8 cellular contexts compared by ENCODE assay signal in the genomic region with DNA sequence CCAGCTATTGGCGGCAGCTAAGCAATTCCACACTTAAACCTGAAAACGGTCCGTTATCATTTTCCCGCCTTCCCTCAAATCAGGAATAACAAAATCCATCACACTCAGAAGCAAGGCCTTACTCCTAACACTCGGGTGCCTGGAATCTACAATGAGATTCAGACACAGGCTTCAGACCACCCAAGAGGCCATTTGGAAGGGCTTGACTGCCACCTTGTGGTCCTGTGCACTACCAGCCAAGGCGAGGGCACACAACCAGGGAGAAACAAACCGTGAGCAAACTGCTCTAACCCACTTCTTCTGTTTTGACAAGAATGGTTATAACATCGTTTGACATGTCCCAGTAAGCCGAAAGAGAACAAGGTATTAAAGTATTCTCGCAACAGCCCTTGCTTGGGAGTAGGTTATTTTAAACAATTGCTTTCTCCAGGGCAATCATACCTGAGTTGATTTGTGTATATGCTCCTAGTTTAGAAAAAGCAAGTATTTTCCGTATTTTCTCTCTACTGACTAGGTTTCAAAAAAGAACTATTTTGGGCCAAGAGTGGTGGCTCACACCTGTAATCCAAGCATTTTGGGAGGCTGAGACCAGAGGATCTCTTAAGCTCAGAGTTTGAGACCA. TPM values are rescaled to one million over a fixed set of nuclear protein-coding genes. Genes with fewer than 3 reads are reported as not detected.
DNase-seq lines count a peak whose midpoint lies in the region; ATAC-seq, FAIRE-seq and TF ChIP-seq lines count a peak whose summit lies in the region.

No MANE protein-coding gene starts in this region.

- no peak overlapping the region for H3K4me3 Mint-ChIP-seq in activated CD8-positive, alpha-beta memory T cell treated with anti-CD3 and anti-CD28 coated beads, Interleukin-2, amount 10 ng/mL, durations not matched to agents 7 days and 5 days
- H3K4me3 Mint-ChIP-seq in osteocyte (ENCODE audit: unreplicated experiment) = no peak overlapping the region
- no peak overlapping the region for H3K4me3 Mint-ChIP-seq in T-helper 17 cell

- H3K27ac ChIP-seq in A673 (ENCODE audit: low read depth, low read length, poor library complexity, severe bottlenecking) = no peak overlapping the region

- peaks cover 4% of the 10 kb centered on the region for H3K36me3 Mint-ChIP-seq in activated CD8-positive, alpha-beta memory T cell treated with anti-CD3 and anti-CD28 coated beads, Interleukin-2, amount 10 ng/mL, durations not matched to agents 7 days and 5 days
- H3K36me3 Mint-ChIP-seq in osteocyte (ENCODE audit: unreplicated experiment) = peaks cover 7% of the 10 kb centered on the region
- no peaks in the 10 kb centered on the region for H3K36me3 Mint-ChIP-seq in T-helper 17 cell (ENCODE audit: low read depth)

- H3K36me3 ChIP-seq in A673 (ENCODE audit: insufficient read depth, low read length, poor library complexity, severe bottlenecking) = no peaks in the 10 kb centered on the region

- FAIRE-seq in GM12891 (lab: Jason Lieb, UNC) = peak; percentile 85

- no TSS peak for BruUV-seq in A673 (replicated peaks; lab: Mats Ljungman, UMichigan)

- H3K27ac Mint-ChIP-seq in activated CD8-positive, alpha-beta memory T cell treated with anti-CD3 and anti-CD28 coated beads, Interleukin-2, amount 10 ng/mL, durations not matched to agents 7 days and 5 days = no peak overlapping the region
- no peak overlapping the region for H3K27ac Mint-ChIP-seq in osteocyte (ENCODE audit: unreplicated experiment)
- H3K27ac Mint-ChIP-seq in T-helper 17 cell = no peak overlapping the region

- TF ChIP-seq CTCF in A673 (conservative IDR thresholded peaks at IDR 0.05; ENCODE audit: low read depth, low read length) = peak; percentile 68
- TF ChIP-seq CTCF in foreskin fibroblast (IDR thresholded peaks at IDR 0.05; ENCODE audit: low read depth, low read length) = peak; percentile 84
- peak; percentile 87 for TF ChIP-seq CTCF in osteocyte (IDR thresholded peaks at IDR 0.05)

- CTCF ChIA-PET in A673 (lab: Charles Lee) = no interaction called here
- CTCF ChIA-PET in activated CD8-positive, alpha-beta memory T cell treated with anti-CD3 and anti-CD28 coated beads, Interleukin-2, amount 10 ng/mL, durations not matched to agents 7 days and 5 days (lab: Charles Lee) = interaction anchor here (0.7 to 1.9 kb wide), 4 partner anchors 12 to 79 kb away, joined by 3 to 4 read pairs (median 3); no protein-coding TSS in a partner anchor

- DNase-seq in A673 (ENCODE audit: low spot score) (peak; percentile 67), GM12891 (ENCODE audit: insufficient read length, low spot score) (peak; percentile 13), NCI-H510A treated with DMSO at 0.1 percent for 48 hours (lab: John Stamatoyannopoulos, UW) (peak; percentile 12), foreskin fibroblast (peak; percentile 31 to 73), osteocyte (ENCODE audit: extremely low spot score, unreplicated experiment) (no peak), T-helper 17 cell (no peak)
- DNase-seq in activated CD8-positive, alpha-beta memory T cell treated with anti-CD3 and anti-CD28 coated beads, Interleukin-2, amount 10 ng/mL, durations not matched to agents 7 days and 5 days = peak; percentile 65

- intact Hi-C loops in A673 (cut with micrococcal nuclease; ENCODE audit: unreplicated experiment) = loop anchor here (5.0 kb wide), 2 partner anchors 70 to 95 kb away; no protein-coding TSS in a partner anchor

- H3K4me1 ChIP-seq in A673 (ENCODE audit: insufficient read depth, low read length, poor library complexity, severe bottlenecking) = no peaks in the 10 kb centered on the region

- POLR2A ChIA-PET in A673 (lab: Charles Lee; ENCODE audit: low non-redundant PET) = no interaction called here

- no peaks in the 10 kb centered on the region for H3K9me3 ChIP-seq in A673 (ENCODE audit: low read depth, low read length, poor library complexity, severe bottlenecking)
- no peaks in the 10 kb centered on the region for H3K9me3 ChIP-seq in T-helper 17 cell (ENCODE audit: control insufficient read depth, low read length, poor library complexity, severe bottlenecking)

- H3K9me3 Mint-ChIP-seq in activated CD8-positive, alpha-beta memory T cell treated with anti-CD3 and anti-CD28 coated beads, Interleukin-2, amount 10 ng/mL, durations not matched to agents 7 days and 5 days (ENCODE audit: low read depth) = no peaks in the 10 kb centered on the region
- no peaks in the 10 kb centered on the region for H3K9me3 Mint-ChIP-seq in osteocyte (ENCODE audit: unreplicated experiment)

- H3K4me3 ChIP-seq in A673 (ENCODE audit: low read depth, low read length, poor library complexity, severe bottlenecking) (no peak overlapping the region), foreskin fibroblast (ENCODE audit: low read depth in 1 of 2, low read length in 2 of 2) (no peak overlapping the region)

- TF ChIP-seq POLR2A in GM12891 (IDR thresholded peaks at IDR 0.05; ENCODE audit: low read depth, low read length) = no peak

- peak; percentile 79 for ATAC-seq in HG02885 (IDR thresholded peaks at IDR 0.05; ENCODE audit: poor library complexity, unreplicated experiment)
- ATAC-seq in activated CD8-positive, alpha-beta memory T cell treated with anti-CD3 and anti-CD28 coated beads, Interleukin-2, amount 10 ng/mL, durations not matched to agents 7 days and 5 days = peak; percentile 77
- ATAC-seq in T-helper 17 cell = no peak

- H3K27me3 Mint-ChIP-seq in activated CD8-positive, alpha-beta memory T cell treated with anti-CD3 and anti-CD28 coated beads, Interleukin-2, amount 10 ng/mL, durations not matched to agents 7 days and 5 days = peaks cover 22% of the 10 kb centered on the region
- H3K27me3 Mint-ChIP-seq in osteocyte (ENCODE audit: unreplicated experiment) = peaks cover 41% of the 10 kb centered on the region
- peaks cover 24% of the 10 kb centered on the region for H3K27me3 Mint-ChIP-seq in T-helper 17 cell

- no peaks in the 10 kb centered on the region for H3K27me3 ChIP-seq in A673 (replicated peaks; ENCODE audit: insufficient read depth, low read depth, low read length, poor library complexity)

- H3K4me1 Mint-ChIP-seq in activated CD8-positive, alpha-beta memory T cell treated with anti-CD3 and anti-CD28 coated beads, Interleukin-2, amount 10 ng/mL, durations not matched to agents 7 days and 5 days = no peaks in the 10 kb centered on the region
- H3K4me1 Mint-ChIP-seq in osteocyte (ENCODE audit: unreplicated experiment) = no peaks in the 10 kb centered on the region
- no peaks in the 10 kb centered on the region for H3K4me1 Mint-ChIP-seq in T-helper 17 cell

TF ChIP-seq in GM12891, 5 proteins besides CTCF, POLR2A, EP300 and RAD21:
- TF ChIP-seq TAF1 (IDR thresholded peaks at IDR 0.05; ENCODE audit: low read depth, low read length) (no peak), POU2F2 (IDR thresholded peaks at IDR 0.05; ENCODE audit: low read depth, low read length) (no peak), PAX5 (IDR thresholded peaks at IDR 0.05; ENCODE audit: insufficient read depth, low read length, severe bottlenecking) (no peak), POLR2AphosphoS5 (IDR thresholded peaks at IDR 0.05; ENCODE audit: low read depth, low read length) (no peak), SPI1 (IDR thresholded peaks at IDR 0.05; ENCODE audit: low read depth, low read length) (no peak)

RNA-seq across cellular contexts. Expression of gene TAFA4, which starts 40.1 kb away (rescaled TPM):
- not detected in 2 replicates for total RNA-seq in A673 (2021)
- polyA plus RNA-seq in GM12891 (2012; ENCODE audit: low read depth, missing spikeins) = not detected
- not detected for total RNA-seq in activated CD8-positive, alpha-beta memory T cell treated with anti-CD3 and anti-CD28 coated beads, Interleukin-2, amount 10 ng/mL, durations not matched to agents 7 days and 5 days
- total RNA-seq in osteocyte = not detected in 2 replicates
- not detected for total RNA-seq in T-helper 17 cell

RNA-seq across cellular contexts. Expression of gene EOGT, which starts 41.0 kb away (rescaled TPM):
- total RNA-seq in A673 (2021) = 2.9 and 4.6 TPM in 2 replicates
- polyA plus RNA-seq in GM12891 (2012; ENCODE audit: low read depth, missing spikeins) = 2.0 TPM
- total RNA-seq in activated CD8-positive, alpha-beta memory T cell treated with anti-CD3 and anti-CD28 coated beads, Interleukin-2, amount 10 ng/mL, durations not matched to agents 7 days and 5 days = 10 to 100 TPM; 15.4 to 15.5 TPM
- 26.6 and 27.6 TPM in 2 replicates for total RNA-seq in osteocyte
- 10 to 100 TPM; 11.8 to 18.1 TPM for total RNA-seq in T-helper 17 cell

Comparison
In these comparisons a context has a peak if more than half of its experiments do, and no peak if none do; other contexts are left out.
1. DNase-seq: peak in A673 (single experiment), GM12891 (single experiment), NCI-H510A treated with DMSO at 0.1 percent for 48 hours (single experiment), activated CD8-positive, alpha-beta memory T cell treated with anti-CD3 and anti-CD28 coated beads, Interleukin-2, amount 10 ng/mL, durations not matched to agents 7 days and 5 days (single experiment) and foreskin fibroblast (2 of 2); none in osteocyte (single experiment) and T-helper 17 cell (0 of 3).
2. Peak in every context shown above with its lines, with median percentiles within 50 percentile points of each other: CTCF ChIP-seq.